ENCODE assay signal across 15 cellular contexts in the genomic region with DNA sequence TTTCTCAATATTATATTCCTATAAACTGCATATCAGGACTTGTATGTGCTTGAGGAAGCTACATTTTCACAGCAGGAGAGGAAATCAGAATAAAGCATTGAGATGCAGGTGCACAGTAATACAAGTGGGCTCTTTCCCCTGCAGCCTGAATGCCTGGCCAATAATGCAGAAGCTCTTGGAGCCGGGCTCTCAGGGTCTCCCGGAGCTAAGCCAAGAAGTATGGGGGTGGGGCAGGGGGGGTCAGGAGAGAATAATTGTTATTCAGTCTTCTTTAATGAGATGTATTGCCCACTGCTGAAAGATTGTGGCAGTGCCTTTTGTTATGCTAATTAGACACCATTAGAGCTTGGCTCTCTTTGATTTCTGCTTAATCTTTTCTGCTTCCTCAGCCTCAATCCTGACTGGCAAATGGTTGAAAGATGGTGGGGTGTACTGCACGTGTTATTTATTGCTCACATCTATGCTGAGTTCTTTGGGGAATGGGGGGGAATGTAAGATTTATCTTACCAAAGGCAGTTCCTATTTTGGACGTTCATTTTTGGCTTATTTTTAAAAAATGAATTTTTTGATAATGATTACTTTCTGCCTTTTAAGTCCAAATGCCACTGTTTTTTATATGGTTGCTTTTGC.
DNase-seq lines count a peak whose midpoint lies in the region; ATAC-seq and TF ChIP-seq lines count a peak whose summit lies in the region.
"Had no signal": no experiment of that assay in that cellular context is flagged by ENCODE, and none has a peak within 500 bp of the region (broad histone marks: within the 10 kb centered on the region; RNA-seq: fewer than 3 reads in every experiment).

No MANE protein-coding gene starts in this region.

- H3K36me3 Mint-ChIP-seq in activated naive CD8-positive, alpha-beta T cell treated with anti-CD3 and anti-CD28 coated beads, Interleukin-2, amount 50 U/mL, for 24 hours (ENCODE audit: low read depth), result peaks cover under 1% of the 10 kb centered on the region
- peaks cover 16% of the 10 kb centered on the region for H3K36me3 Mint-ChIP-seq in activated naive CD8-positive, alpha-beta T cell treated with anti-CD3 and anti-CD28 coated beads for 36 hours
- peaks cover 1% of the 10 kb centered on the region for H3K36me3 Mint-ChIP-seq in chondrocyte (ENCODE audit: low read depth)
- H3K36me3 Mint-ChIP-seq: activated naive CD4-positive, alpha-beta T cell treated with anti-CD3 and anti-CD28 coated beads, Interleukin-2, amount 50 U/mL, for 72 hours had no signal

- no peak for TF ChIP-seq CTCF in chondrocyte (IDR thresholded peaks at IDR 0.05)

- H3K4me3 Mint-ChIP-seq in activated naive CD8-positive, alpha-beta T cell treated with anti-CD3 and anti-CD28 coated beads, Interleukin-2, amount 50 U/mL, for 24 hours, result no peak overlapping the region
- no peak overlapping the region for H3K4me3 Mint-ChIP-seq in activated naive CD8-positive, alpha-beta T cell treated with anti-CD3 and anti-CD28 coated beads for 36 hours
- no peak overlapping the region for H3K4me3 Mint-ChIP-seq in chondrocyte (ENCODE audit: unreplicated experiment)
- H3K4me3 Mint-ChIP-seq: CD4-positive, alpha-beta T cell; T-helper 1 cell treated with Interleukin-12 subunit alpha and Interleukin-12 subunit beta and Interleukin-4 antibody, amounts not matched to agents 30 μg/mL and 1 μg/mL, for 36 hours had no signal

- no peak for DNase-seq in activated naive CD8-positive, alpha-beta T cell treated with anti-CD3 and anti-CD28 coated beads, Interleukin-2, amount 50 U/mL, for 24 hours
- DNase-seq in activated naive CD8-positive, alpha-beta T cell treated with anti-CD3 and anti-CD28 coated beads for 36 hours, result no peak
- DNase-seq in NCI-H2107 treated with DMSO at 0.1 percent for 48 hours (lab: John Stamatoyannopoulos, UW; ENCODE audit: unreplicated experiment) (peak; percentile 74), ecto neural progenitor cell (ENCODE audit: low spot score) (peak; percentile 77), Ammon's horn (ENCODE audit: low spot score) (no peak), chondrocyte (ENCODE audit: low spot score) (no peak)
- DNase-seq in activated CD8-positive, alpha-beta memory T cell treated with anti-CD3 and anti-CD28 coated beads, Interleukin-2, amount 50 U/mL, for 48 hours, result no peak
- DNase-seq: activated CD4-positive, CD25-positive, alpha-beta regulatory T cell; activated CD8-positive, alpha-beta memory T cell treated with anti-CD3 and anti-CD28 coated beads, Interleukin-2, amount 50 U/mL, for 4 hours; CD4-positive, alpha-beta T cell; sigmoid colon; stimulated activated CD4-positive, alpha-beta T cell treated with anti-CD3 and anti-CD28 coated beads, Interleukin-4, amount 100 ng/mL, for 1 hour had no signal

- no peak for ATAC-seq in activated naive CD8-positive, alpha-beta T cell treated with anti-CD3 and anti-CD28 coated beads, Interleukin-2, amount 50 U/mL, for 24 hours
- no peak for ATAC-seq in HG03354 (IDR thresholded peaks at IDR 0.05; ENCODE audit: poor library complexity, severe bottlenecking, unreplicated experiment)
- ATAC-seq: activated naive CD4-positive, alpha-beta T cell treated with anti-CD3 and anti-CD28 coated beads, Interleukin-2, amount 50 U/mL, for 72 hours had no signal

- no peaks in the 10 kb centered on the region for H3K27me3 Mint-ChIP-seq in activated naive CD8-positive, alpha-beta T cell treated with anti-CD3 and anti-CD28 coated beads, Interleukin-2, amount 50 U/mL, for 24 hours
- no peaks in the 10 kb centered on the region for H3K27me3 Mint-ChIP-seq in activated naive CD8-positive, alpha-beta T cell treated with anti-CD3 and anti-CD28 coated beads for 36 hours
- no peaks in the 10 kb centered on the region for H3K27me3 Mint-ChIP-seq in chondrocyte (ENCODE audit: low read depth)
- H3K27me3 Mint-ChIP-seq: CD4-positive, alpha-beta T cell had no signal

- peak overlapping the region; percentile 19 for H3K27ac Mint-ChIP-seq in activated naive CD8-positive, alpha-beta T cell treated with anti-CD3 and anti-CD28 coated beads, Interleukin-2, amount 50 U/mL, for 24 hours
- H3K27ac Mint-ChIP-seq in activated naive CD8-positive, alpha-beta T cell treated with anti-CD3 and anti-CD28 coated beads for 36 hours, result no peak overlapping the region
- no peak overlapping the region for H3K27ac Mint-ChIP-seq in chondrocyte (ENCODE audit: unreplicated experiment)
- H3K27ac Mint-ChIP-seq: CD4-positive, alpha-beta T cell; T-helper 1 cell treated with Interleukin-12 subunit alpha and Interleukin-12 subunit beta and Interleukin-4 antibody, amounts not matched to agents 30 μg/mL and 1 μg/mL, for 36 hours had no signal

- no peaks in the 10 kb centered on the region for H3K9me3 Mint-ChIP-seq in activated naive CD8-positive, alpha-beta T cell treated with anti-CD3 and anti-CD28 coated beads, Interleukin-2, amount 50 U/mL, for 24 hours
- no peaks in the 10 kb centered on the region for H3K9me3 Mint-ChIP-seq in activated naive CD8-positive, alpha-beta T cell treated with anti-CD3 and anti-CD28 coated beads for 36 hours
- H3K9me3 Mint-ChIP-seq in chondrocyte (ENCODE audit: low read depth), result no peaks in the 10 kb centered on the region
- H3K9me3 Mint-ChIP-seq: activated naive CD4-positive, alpha-beta T cell treated with anti-CD3 and anti-CD28 coated beads, Interleukin-2, amount 50 U/mL, for 72 hours; CD4-positive, alpha-beta T cell; T-helper 1 cell treated with Interleukin-12 subunit alpha and Interleukin-12 subunit beta and Interleukin-4 antibody, amounts not matched to agents 30 μg/mL and 1 μg/mL, for 36 hours had no signal

- H3K4me1 Mint-ChIP-seq in activated naive CD8-positive, alpha-beta T cell treated with anti-CD3 and anti-CD28 coated beads, Interleukin-2, amount 50 U/mL, for 24 hours, result peaks cover 18% of the 10 kb centered on the region
- H3K4me1 Mint-ChIP-seq in activated naive CD8-positive, alpha-beta T cell treated with anti-CD3 and anti-CD28 coated beads for 36 hours, result peaks cover 6% of the 10 kb centered on the region
- peaks cover 43% of the 10 kb centered on the region for H3K4me1 Mint-ChIP-seq in chondrocyte (ENCODE audit: low read depth)

Comparison
In these comparisons a context has a peak if more than half of its experiments do, and no peak if none do; other contexts are left out.
1. DNase-seq: peak in NCI-H2107 treated with DMSO at 0.1 percent for 48 hours (single experiment) and ecto neural progenitor cell (single experiment); none in activated naive CD8-positive, alpha-beta T cell treated with anti-CD3 and anti-CD28 coated beads, Interleukin-2, amount 50 U/mL, for 24 hours (single experiment), activated naive CD8-positive, alpha-beta T cell treated with anti-CD3 and anti-CD28 coated beads for 36 hours (single experiment), Ammon's horn (single experiment), activated CD8-positive, alpha-beta memory T cell treated with anti-CD3 and anti-CD28 coated beads, Interleukin-2, amount 50 U/mL, for 48 hours (single experiment) and chondrocyte (single experiment).